In genomic region chr11:30471244-30471643, GRCh38 we compare ENCODE assay signal across 7 cellular contexts.
"Had no signal": no experiment of that assay in that cellular context is flagged by ENCODE, and none has a peak within 500 bp of the region (broad histone marks: within the 10 kb centered on the region; RNA-seq: fewer than 3 reads in every experiment).

No MANE protein-coding gene starts in this region.

- H3K9ac ChIP-seq: GM23248 had no signal

- H3K27ac ChIP-seq: GM23248 had no signal

- DNase-seq: GM23248, GOT3, H9, HCEC 1CT, IMR-90 had no signal

- H3K4me3 ChIP-seq: GM23248 had no signal

- FAIRE-seq: H54, HTR-8/SVneo had no signal

- H2AFZ ChIP-seq: GM23248 had no signal
